ENCODE assay signal across 15 cellular contexts in genomic region chr4:39823193-39823592, GRCh38.
A peak's percentile ranks its signal among the peaks of the same experiment; 100 is the strongest.
DNase-seq lines count a peak whose midpoint lies in the region; ATAC-seq and TF ChIP-seq lines count a peak whose summit lies in the region.
"Had no signal": no experiment of that assay in that cellular context is flagged by ENCODE, and none has a peak within 500 bp of the region (broad histone marks: within the 10 kb centered on the region; RNA-seq: fewer than 3 reads in every experiment).

No MANE protein-coding gene starts in this region.

- H3K4me3 ChIP-seq in adipocyte (ENCODE audit: low read length): no peak overlapping the region
- H3K4me3 ChIP-seq in gastroesophageal sphincter: no peak overlapping the region
- H3K4me3 ChIP-seq: hepatocyte, right lobe of liver had no signal

- peak; percentile 63 for ATAC-seq in gastroesophageal sphincter

- no peak for TF ChIP-seq CTCF in Calu3 (IDR thresholded peaks at IDR 0.05; ENCODE audit: unreplicated experiment)
- TF ChIP-seq CTCF in gastroesophageal sphincter (IDR thresholded peaks at IDR 0.05): no peak

- peak; percentile 15 for DNase-seq in AG08395 (ENCODE audit: low spot score)
- no peak for DNase-seq in Calu3
- peak; percentile 81 for DNase-seq in adipocyte (ENCODE audit: low read depth)
- no peak for DNase-seq in hepatic stellate cell (ENCODE audit: low spot score)
- DNase-seq in activated T-cell treated with anti-CD3 and anti-CD28 coated beads, Interleukin-2, amount 50 U/mL, for 48 hours: no peak
- no peak for DNase-seq in HT-29 (ENCODE audit: low spot score)
- no peak for DNase-seq in posterior cingulate gyrus
- DNase-seq: left cardiac atrium, NCI-H510A treated with DMSO at 0.1 percent for 48 hours, right lobe of liver had no signal

- CTCF ChIA-PET in Calu3 (lab: Charles Lee): no interaction called here

- H3K4me1 Mint-ChIP-seq in Calu3 (ENCODE audit: low read depth, unreplicated experiment): peaks cover 10% of the 10 kb centered on the region

- H3K36me3 ChIP-seq in adipocyte (ENCODE audit: control insufficient read depth, insufficient read depth, low read length, severe bottlenecking) (peaks cover 24% of the 10 kb centered on the region), gastroesophageal sphincter (peaks cover 0 to 42% of the 10 kb centered on the region in 2 donors)

- H3K9me3 Mint-ChIP-seq in Calu3 (ENCODE audit: low read depth, unreplicated experiment): no peaks in the 10 kb centered on the region
- H3K9me3 Mint-ChIP-seq: activated T-helper 2 cell treated with anti-CD3 and anti-CD28 coated beads, Interferon-gamma antibody, Interleukin-2, Interleukin-4, amounts not matched to agents 10 μg/mL and 5 μg/mL and 100 μg/mL, durations not matched to agents 14 hours and 24 hours and 36 hours; neural crest cell; T-helper 1 cell treated with Interleukin-12 subunit alpha and Interleukin-12 subunit beta and Interleukin-4 antibody, amounts not matched to agents 30 μg/mL and 1 μg/mL, for 36 hours had no signal

- H3K36me3 Mint-ChIP-seq in Calu3 (ENCODE audit: insufficient read depth, unreplicated experiment): no peaks in the 10 kb centered on the region

- TF ChIP-seq POLR2A in gastroesophageal sphincter (IDR thresholded peaks at IDR 0.05): no peak

- no peak for TF ChIP-seq EP300 in gastroesophageal sphincter (IDR thresholded peaks at IDR 0.05)

- no peaks in the 10 kb centered on the region for H3K27me3 Mint-ChIP-seq in Calu3 (ENCODE audit: unreplicated experiment)

- 59 to 65% methylated on average over 2 of the region's 2 CpGs for WGBS in gastroesophageal sphincter (ENCODE audit: low coverage in 1 of 2), 2 donors

- H3K9me3 ChIP-seq in adipocyte (ENCODE audit: control insufficient read depth, low read length): no peaks in the 10 kb centered on the region
- no peaks in the 10 kb centered on the region for H3K9me3 ChIP-seq in gastroesophageal sphincter
- H3K9me3 ChIP-seq: right lobe of liver had no signal

- H3K27me3 ChIP-seq in adipocyte (replicated peaks; ENCODE audit: control insufficient read depth, insufficient read depth, low read length): no peaks in the 10 kb centered on the region
- no peaks in the 10 kb centered on the region for H3K27me3 ChIP-seq in gastroesophageal sphincter
- H3K27me3 ChIP-seq: hepatocyte, right lobe of liver had no signal

- H3K27ac Mint-ChIP-seq in Calu3 (ENCODE audit: unreplicated experiment): peak overlapping the region; percentile 57
- H3K27ac Mint-ChIP-seq: activated T-helper 2 cell treated with anti-CD3 and anti-CD28 coated beads, Interferon-gamma antibody, Interleukin-2, Interleukin-4, amounts not matched to agents 10 μg/mL and 5 μg/mL and 100 μg/mL, durations not matched to agents 14 hours and 24 hours and 36 hours; T-helper 1 cell treated with Interleukin-12 subunit alpha and Interleukin-12 subunit beta and Interleukin-4 antibody, amounts not matched to agents 30 μg/mL and 1 μg/mL, for 36 hours had no signal

- no peak overlapping the region for H3K4me3 Mint-ChIP-seq in Calu3 (ENCODE audit: low read depth, unreplicated experiment)
- H3K4me3 Mint-ChIP-seq: neural crest cell; T-helper 1 cell treated with Interleukin-12 subunit alpha and Interleukin-12 subunit beta and Interleukin-4 antibody, amounts not matched to agents 30 μg/mL and 1 μg/mL, for 36 hours had no signal

- intact Hi-C loops in Calu3 (cut with micrococcal nuclease; ENCODE audit: unreplicated experiment) (no loop called here), posterior cingulate gyrus (cut with DNase I) (no loop called here)

- BruUV-seq in Calu3 (replicated peaks; lab: Mats Ljungman, UMichigan): no TSS peak

- no peak overlapping the region for H3K27ac ChIP-seq in gastroesophageal sphincter
- H3K27ac ChIP-seq: hepatocyte, right lobe of liver had no signal

- H3K4me1 ChIP-seq in adipocyte (ENCODE audit: control insufficient read depth, insufficient read depth, low read length): peaks cover 36% of the 10 kb centered on the region
- H3K4me1 ChIP-seq in gastroesophageal sphincter: no peaks in the 10 kb centered on the region

- H3K9ac ChIP-seq in adipocyte (ENCODE audit: low read length): no peak overlapping the region

Comparison
In these comparisons a context has a peak if more than half of its experiments do, and no peak if none do; other contexts are left out.
1. DNase-seq: peak in AG08395 (single experiment) and adipocyte (single experiment); none in Calu3 (single experiment), hepatic stellate cell (single experiment), activated T-cell treated with anti-CD3 and anti-CD28 coated beads, Interleukin-2, amount 50 U/mL, for 48 hours (0 of 2), HT-29 (single experiment) and posterior cingulate gyrus (0 of 10).